ENCODE assay signal across 15 cellular contexts in genomic region chr16:8727857-8728618, GRCh38.
"Had no signal": no experiment of that assay in that cellular context is flagged by ENCODE, and none has a peak within 500 bp of the region (broad histone marks: within the 10 kb centered on the region; RNA-seq: fewer than 3 reads in every experiment).

No MANE protein-coding gene starts in this region.

- ATAC-seq: activated CD4-positive, CD25-positive, alpha-beta regulatory T cell treated with anti-CD3 and anti-CD28 coated beads, Interleukin-2, amount 50 U/mL, for 24 hours; mucosa of descending colon; pancreas; sciatic nerve had no signal

- H3K9me3 ChIP-seq: esophagus muscularis mucosa, mucosa of descending colon, neutrophil, pancreas, thyroid gland had no signal

- H3K36me3 Mint-ChIP-seq: activated naive CD4-positive, alpha-beta T cell treated with anti-CD3 and anti-CD28 coated beads, Interleukin-2, amount 50 U/mL, for 24 hours; naive B cell had no signal

- DNase-seq: activated CD4-positive, alpha-beta T cell treated with anti-CD3 and anti-CD28 coated beads, Interleukin-2, amount 50 U/mL, for 4 hours; activated effector memory CD4-positive, alpha-beta T cell treated with Interleukin-2 at 50 U/mL for 16 hours; activated T-cell treated with anti-CD3 and anti-CD28 coated beads, Interleukin-2, amount 50 U/mL, for 24 hours; effector CD4-positive, alpha-beta T cell; mucosa of descending colon; naive B cell; pancreas; stimulated activated CD4-positive, alpha-beta T cell treated with anti-CD3 and anti-CD28 coated beads, Interleukin-4, amount 100 ng/mL, for 1 hour; thyroid gland had no signal

- H3K4me1 Mint-ChIP-seq: activated naive CD4-positive, alpha-beta T cell treated with anti-CD3 and anti-CD28 coated beads, Interleukin-2, amount 50 U/mL, for 24 hours had no signal

- H3K9me3 Mint-ChIP-seq: activated naive CD4-positive, alpha-beta T cell treated with anti-CD3 and anti-CD28 coated beads, Interleukin-2, amount 50 U/mL, for 24 hours; activated T-cell treated with anti-CD3 and anti-CD28 coated beads, Interleukin-2, amount 50 U/mL, for 24 hours; memory B cell; naive B cell had no signal

- H3K4me3 Mint-ChIP-seq: activated naive CD4-positive, alpha-beta T cell treated with anti-CD3 and anti-CD28 coated beads, Interleukin-2, amount 50 U/mL, for 24 hours; activated T-cell treated with anti-CD3 and anti-CD28 coated beads, Interleukin-2, amount 50 U/mL, for 24 hours; memory B cell had no signal

- H3K27ac Mint-ChIP-seq: activated naive CD4-positive, alpha-beta T cell treated with anti-CD3 and anti-CD28 coated beads, Interleukin-2, amount 50 U/mL, for 24 hours; activated T-cell treated with anti-CD3 and anti-CD28 coated beads, Interleukin-2, amount 50 U/mL, for 24 hours; memory B cell had no signal

- H3K27me3 Mint-ChIP-seq: activated naive CD4-positive, alpha-beta T cell treated with anti-CD3 and anti-CD28 coated beads, Interleukin-2, amount 50 U/mL, for 24 hours; activated T-cell treated with anti-CD3 and anti-CD28 coated beads, Interleukin-2, amount 50 U/mL, for 24 hours; memory B cell; naive B cell had no signal
